Comparison of ENCODE assay signal across 1 cellular context in genomic region chr16:85029981-85030381, GRCh38.
TF ChIP-seq lines count a peak whose summit lies in the region.

No MANE protein-coding gene starts in this region.

TF ChIP-seq in GM12878, 131 proteins besides CTCF, POLR2A, EP300 and RAD21:
- TF ChIP-seq NR2F1 (conservative IDR thresholded peaks at IDR 0.05) (no peak), CREM (IDR thresholded peaks at IDR 0.05; ENCODE audit: low read depth) (no peak), RB1 (IDR thresholded peaks at IDR 0.05; ENCODE audit: borderline replicate concordance) (no peak), STAT1 (conservative IDR thresholded peaks at IDR 0.05) (no peak), ASH2L (IDR thresholded peaks at IDR 0.05; ENCODE audit: borderline replicate concordance, low read depth) (no peak), SMAD1 (IDR thresholded peaks at IDR 0.05; ENCODE audit: low read depth, partially characterized antibody) (no peak), NFIC (IDR thresholded peaks at IDR 0.05; ENCODE audit: low read depth, low read length) (no peak), ZNF24 (IDR thresholded peaks at IDR 0.05) (no peak), ZNF274 (IDR thresholded peaks at IDR 0.05; ENCODE audit: insufficient read depth, insufficient read length) (no peak), POLR2AphosphoS5 (IDR thresholded peaks at IDR 0.05; ENCODE audit: low read length) (no peak), ZNF687 (IDR thresholded peaks at IDR 0.05) (no peak), GABPA (IDR thresholded peaks at IDR 0.05; ENCODE audit: low read depth) (no peak)
